ENCODE assay signal across 25 cellular contexts in the genomic region with DNA sequence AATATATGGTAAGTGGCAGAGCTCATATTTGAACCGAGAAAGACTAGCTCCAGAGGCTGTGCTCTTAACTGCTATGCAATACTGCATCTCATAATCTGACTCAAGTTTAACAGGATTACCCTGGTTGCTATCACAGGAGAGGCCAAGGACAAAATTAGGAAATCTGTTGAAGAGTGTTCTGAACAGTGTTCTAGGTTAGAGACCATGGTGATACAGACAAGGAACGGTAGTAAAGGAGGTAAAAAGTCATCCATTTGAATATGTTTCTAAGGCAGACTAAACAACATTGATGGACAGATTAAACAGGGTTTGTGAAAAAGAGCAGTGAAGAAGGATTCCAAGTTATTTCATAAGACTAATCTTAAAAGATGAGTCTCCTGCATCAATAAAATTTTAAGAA. TPM values are rescaled to one million over a fixed set of nuclear protein-coding genes. Genes with fewer than 3 reads are reported as not detected.
DNase-seq lines count a peak whose midpoint lies in the region; ATAC-seq, FAIRE-seq and TF ChIP-seq lines count a peak whose summit lies in the region.
"Had no signal": no experiment of that assay in that cellular context is flagged by ENCODE, and none has a peak within 500 bp of the region (broad histone marks: within the 10 kb centered on the region; RNA-seq: fewer than 3 reads in every experiment).

No MANE protein-coding gene starts in this region.

- peaks cover 3% of the 10 kb centered on the region for H3K36me3 Mint-ChIP-seq in astrocyte (ENCODE audit: low read depth, unreplicated experiment)
- H3K36me3 Mint-ChIP-seq: CD4-positive, CD25-positive, alpha-beta regulatory T cell had no signal

- no peaks in the 10 kb centered on the region for H3K9me3 Mint-ChIP-seq in astrocyte (ENCODE audit: unreplicated experiment)
- H3K9me3 Mint-ChIP-seq: CD4-positive, CD25-positive, alpha-beta regulatory T cell had no signal

- H3K4me1 ChIP-seq in astrocyte (ENCODE audit: insufficient read depth, low read length) (peaks cover 11% of the 10 kb centered on the region), uterus (no peaks in the 10 kb centered on the region)
- H3K4me1 ChIP-seq: Caco-2 had no signal

- DNase-seq in NCI-H82 (lab: John Stamatoyannopoulos, UW) (peak; percentile 72), NCI-H82 treated with DMSO at 0.1 percent for 48 hours (lab: John Stamatoyannopoulos, UW; ENCODE audit: unreplicated experiment) (no peak), astrocyte (ENCODE audit: low read depth) (no peak), sciatic nerve (ENCODE audit: low spot score) (no peak), uterus (no peak)
- no peak for DNase-seq in stimulated activated CD8-positive, alpha-beta memory T cell treated with anti-CD3 and anti-CD28 coated beads, Interleukin-4, amount 100 ng/mL, for 48 hours
- DNase-seq: Caco-2; CD4-positive, CD25-positive, alpha-beta regulatory T cell; DMS153; GF-D8; MM.1S; NCI-H1092 treated with DMSO at 0.1 percent for 48 hours; NCI-H146; NCI-H2081; NCI-H2171 treated with DMSO at 0.1 percent for 48 hours; NCI-H446; NCI-H526 treated with DMSO at 0.1 percent for 48 hours; Right ventricle myocardium superior had no signal

- H3K4me3 ChIP-seq in astrocyte (ENCODE audit: insufficient read depth, low read depth, low read length) = no peak overlapping the region
- H3K4me3 ChIP-seq in uterus = no peak overlapping the region

- H2AFZ ChIP-seq in astrocyte (ENCODE audit: low read depth, low read length) = no peak overlapping the region

- intact Hi-C loops in sciatic nerve (cut with DNase I) (no loop called here), uterus (cut with DNase I; ENCODE audit: low total_unique reads) (no loop called here)

- ATAC-seq in sciatic nerve (peak; percentile 35), GM21360 (IDR thresholded peaks at IDR 0.05; ENCODE audit: unreplicated experiment) (no peak), HG02798 (IDR thresholded peaks at IDR 0.05; ENCODE audit: poor library complexity, unreplicated experiment) (no peak)

- peaks cover 72% of the 10 kb centered on the region for H4K20me1 ChIP-seq in astrocyte (ENCODE audit: insufficient read depth, low read length)

- no peak overlapping the region for H3K9ac ChIP-seq in astrocyte (ENCODE audit: low read length)

- no peak overlapping the region for H3K4me2 ChIP-seq in astrocyte (ENCODE audit: low read length)

- H3K27me3 Mint-ChIP-seq in astrocyte (ENCODE audit: low read depth, unreplicated experiment) = no peaks in the 10 kb centered on the region
- H3K27me3 Mint-ChIP-seq: B cell; CD4-positive, CD25-positive, alpha-beta regulatory T cell had no signal

- H3K27ac Mint-ChIP-seq in astrocyte (ENCODE audit: unreplicated experiment) = no peak overlapping the region
- H3K27ac Mint-ChIP-seq: B cell; CD4-positive, CD25-positive, alpha-beta regulatory T cell had no signal

- peaks cover 29% of the 10 kb centered on the region for H3K4me1 Mint-ChIP-seq in astrocyte (ENCODE audit: low read depth, unreplicated experiment)
- H3K4me1 Mint-ChIP-seq: B cell; CD4-positive, CD25-positive, alpha-beta regulatory T cell had no signal

- H3K79me2 ChIP-seq in astrocyte (ENCODE audit: insufficient read depth, low read length) = peaks cover 100% of the 10 kb centered on the region

- TF ChIP-seq CTCF in astrocyte (IDR thresholded peaks at IDR 0.05; ENCODE audit: insufficient read depth, low read depth, low read length) = no peak
- TF ChIP-seq CTCF in uterus (IDR thresholded peaks at IDR 0.05) = no peak

- H3K27ac ChIP-seq in astrocyte (ENCODE audit: low read depth, low read length) (no peak overlapping the region), uterus (peak overlapping the region; percentile 50 to 78)
- H3K27ac ChIP-seq: 22Rv1 had no signal

- no peak overlapping the region for H3K4me3 Mint-ChIP-seq in astrocyte (ENCODE audit: unreplicated experiment)
- H3K4me3 Mint-ChIP-seq: B cell; CD4-positive, CD25-positive, alpha-beta regulatory T cell had no signal

- H3K27me3 ChIP-seq in astrocyte (ENCODE audit: insufficient read depth, low read length) (no peaks in the 10 kb centered on the region), uterus (no peaks in the 10 kb centered on the region)

- H3K9me3 ChIP-seq in astrocyte (ENCODE audit: insufficient read depth, low read depth, low read length) (no peaks in the 10 kb centered on the region), uterus (no peaks in the 10 kb centered on the region)
- H3K9me3 ChIP-seq: Caco-2 had no signal

- FAIRE-seq in astrocyte (lab: Jason Lieb, UNC) = peak; percentile 69
- FAIRE-seq: H1, RCC 7860 had no signal

- H3K36me3 ChIP-seq in astrocyte (ENCODE audit: insufficient read depth, low read length) (no peaks in the 10 kb centered on the region), uterus (no peaks in the 10 kb centered on the region)

- TF ChIP-seq POLR2A in uterus (IDR thresholded peaks at IDR 0.05) = no peak

RNA-seq across cellular contexts. Expression of a gene that starts 22.1 kb away (rescaled TPM):
- total RNA-seq in astrocyte (117 and 151 TPM in 2 replicates), sciatic nerve (37.2 TPM), uterus (10 to 100 TPM; 23.5 to 83.2 (median 45.7) TPM)
- total RNA-seq: B cell, OCI-LY7 had no signal
